Comparison of ENCODE assay signal across 10 cellular contexts in genomic region chr1:44723496-44724407, GRCh38. TPM values are rescaled to one million over a fixed set of nuclear protein-coding genes. Genes with fewer than 3 reads are reported as not detected.
A peak's percentile ranks its signal among the peaks of the same experiment; 100 is the strongest.
DNase-seq lines count a peak whose midpoint lies in the region; ATAC-seq and TF ChIP-seq lines count a peak whose summit lies in the region.
"Had no signal": no experiment of that assay in that cellular context is flagged by ENCODE, and none has a peak within 500 bp of the region (broad histone marks: within the 10 kb centered on the region; RNA-seq: fewer than 3 reads in every experiment).

No MANE protein-coding gene starts in this region.

- H3K4me1 Mint-ChIP-seq in MCF 10A (ENCODE audit: insufficient read depth, unreplicated experiment): peaks cover 28% of the 10 kb centered on the region

- no peaks in the 10 kb centered on the region for H3K79me2 ChIP-seq in SU-DHL-6 (ENCODE audit: insufficient read depth, low read length)

- H3K36me3 ChIP-seq in SU-DHL-6 (ENCODE audit: low read length) (no peaks in the 10 kb centered on the region), adrenal gland (replicated peaks in 1 of 2) (no peaks in the 10 kb centered on the region)
- H3K36me3 ChIP-seq: WERI-Rb-1 had no signal

- ATAC-seq in GM21825 (IDR thresholded peaks at IDR 0.05; ENCODE audit: unreplicated experiment) (peak; percentile 33), omental fat pad (ENCODE audit: low FRiP score) (no peak)

- 78 to 85% (median 83%) methylated on average over 25 to 36 of the region's 36 CpGs for WGBS in adrenal gland, 4 donors

- DNase-seq in adrenal gland (peak in 5 of 7 donors; percentile 44 to 73 (median 49)), foreskin fibroblast (no peak), inferior parietal cortex (ENCODE audit: extremely low spot score) (no peak), omental fat pad (ENCODE audit: low spot score) (no peak), MCF 10A (ENCODE audit: unreplicated experiment) (no peak)
- peak; percentile 25 for DNase-seq in stimulated activated naive CD4-positive, alpha-beta T cell treated with Interleukin-2 at 50 U/mL for 16 hours (lab: John Stamatoyannopoulos, UW)
- DNase-seq: WERI-Rb-1 had no signal

- H3K9me2 ChIP-seq in SU-DHL-6 (replicated peaks; ENCODE audit: insufficient read depth, low read length): no peaks in the 10 kb centered on the region

- POLR2A ChIA-PET in MCF 10A (lab: Yijun Ruan, JAX): no interaction called here

- no peaks in the 10 kb centered on the region for H3K27me3 Mint-ChIP-seq in MCF 10A (ENCODE audit: insufficient read depth, unreplicated experiment)

- H3K4me3 Mint-ChIP-seq in MCF 10A (ENCODE audit: unreplicated experiment): no peak overlapping the region

- TF ChIP-seq POLR2A in adrenal gland (IDR thresholded peaks at IDR 0.05): no peak

- no peak overlapping the region for H3K4me3 ChIP-seq in SU-DHL-6 (ENCODE audit: insufficient read depth, low read length, poor library complexity, severe bottlenecking)
- no peak overlapping the region for H3K4me3 ChIP-seq in adrenal gland
- H3K4me3 ChIP-seq in foreskin fibroblast (ENCODE audit: low read depth in 1 of 2, low read length in 2 of 2): no peak overlapping the region
- H3K4me3 ChIP-seq: lung had no signal

- peaks cover 30% of the 10 kb centered on the region for H3F3A ChIP-seq in SU-DHL-6 (ENCODE audit: insufficient read depth)

- BruUV-seq in MCF 10A (replicated peaks; lab: Mats Ljungman, UMichigan): no TSS peak

- no peaks in the 10 kb centered on the region for H3K9me3 Mint-ChIP-seq in MCF 10A (ENCODE audit: unreplicated experiment)

- no peak for TF ChIP-seq CTCF in SU-DHL-6 (IDR thresholded peaks at IDR 0.05; ENCODE audit: insufficient read depth, low read length, poor library complexity, severe bottlenecking)
- TF ChIP-seq CTCF in adrenal gland (IDR thresholded peaks at IDR 0.05): no peak
- TF ChIP-seq CTCF in foreskin fibroblast (IDR thresholded peaks at IDR 0.05; ENCODE audit: low read depth, low read length): no peak
- TF ChIP-seq CTCF in omental fat pad (IDR thresholded peaks at IDR 0.05): no peak
- no peak for TF ChIP-seq CTCF in MCF 10A (IDR thresholded peaks at IDR 0.05; ENCODE audit: unreplicated experiment)

- peak overlapping the region; percentile 84 for H3K4me2 ChIP-seq in SU-DHL-6 (ENCODE audit: low read depth, low read length, poor library complexity, severe bottlenecking)

- H3K27ac ChIP-seq in SU-DHL-6 (ENCODE audit: low read depth, low read length) (peak overlapping the region; percentile 98), adrenal gland (no peak overlapping the region)
- H3K27ac ChIP-seq: WERI-Rb-1 had no signal

- H3K27me3 ChIP-seq in SU-DHL-6 (ENCODE audit: low read length): no peaks in the 10 kb centered on the region
- H3K27me3 ChIP-seq in adrenal gland: no peaks in the 10 kb centered on the region

- intact Hi-C loops in adrenal gland (cut with DNase I) (no loop called here), MCF 10A (cut with micrococcal nuclease) (no loop called here)

- H3K9ac ChIP-seq in SU-DHL-6 (ENCODE audit: low read length): peak overlapping the region; percentile 46

- CTCF ChIA-PET in MCF 10A (lab: Yijun Ruan, JAX): interaction anchor here (0.5 to 1.4 kb wide), 2 partner anchors 15 to 24 kb away, joined by 3 to 6 read pairs; no protein-coding TSS in a partner anchor

- H3K27ac Mint-ChIP-seq in MCF 10A (ENCODE audit: low read depth, unreplicated experiment): no peak overlapping the region

- H4K20me1 ChIP-seq in SU-DHL-6 (ENCODE audit: low read depth, low read length): no peaks in the 10 kb centered on the region

- H3K9me3 ChIP-seq in SU-DHL-6 (ENCODE audit: insufficient read depth, low read length) (no peaks in the 10 kb centered on the region), adrenal gland (replicated peaks in 1 of 3) (no peaks in the 10 kb centered on the region)

- peaks cover 0 to 3% of the 10 kb centered on the region in 2 donors for H3K4me1 ChIP-seq in adrenal gland (replicated peaks in 1 of 2)

- peak overlapping the region; percentile 79 for H2AFZ ChIP-seq in SU-DHL-6 (ENCODE audit: low read depth, low read length, severe bottlenecking)

- H3K36me3 Mint-ChIP-seq in MCF 10A (ENCODE audit: insufficient read depth, unreplicated experiment): peaks cover 12% of the 10 kb centered on the region

RNA-seq across cellular contexts. Expression of gene RNU5D-1, which starts 7.2 kb away (rescaled TPM):
- total RNA-seq in adrenal gland (not detected), omental fat pad (not detected), MCF 10A (2022) (not detected in 2 replicates)
- polyA plus RNA-seq in adrenal gland: not detected
- total RNA-seq: lung had no signal
- polyA plus RNA-seq: lung had no signal

RNA-seq across cellular contexts. Expression of gene KIF2C, which starts 15.9 kb away (rescaled TPM):
- total RNA-seq in adrenal gland (1 to 10 TPM in 6 of 8 donors, under 1 TPM in 2; 0.26 to 4.1 (median 1.6) TPM), omental fat pad (1 to 10 TPM in 2 of 4 donors, under 1 TPM in 2; 0.19 to 2.8 (median 0.93) TPM), MCF 10A (2022) (20.8 and 25.1 TPM in 2 replicates)
- polyA plus RNA-seq in adrenal gland: 1 to 10 TPM in 1 of 3 donors, under 1 TPM in 2; 0.48 to 1.3 (median 0.67) TPM

RNA-seq across cellular contexts. Expression of gene ARMH1, which starts 49.2 kb away (rescaled TPM):
- total RNA-seq in adrenal gland (10 to 100 TPM in 1 of 8 donors, 1 to 10 TPM in 5, under 1 TPM in 2; 0.18 to 12.4 (median 3.7) TPM), omental fat pad (1 to 10 TPM in 3 of 4 donors, under 1 TPM in 1; 0.47 to 2.4 (median 1.2) TPM), MCF 10A (2022) (0.65 and 0.96 TPM in 2 replicates)
- polyA plus RNA-seq in adrenal gland: 10 to 100 TPM in 2 of 3 donors, 1 to 10 TPM in 1; 1.8 to 76.0 (median 47.7) TPM

RNA-seq across cellular contexts. Expression of gene TMEM53, which starts 49.5 kb away (rescaled TPM):
- total RNA-seq in adrenal gland: 10 to 100 TPM in 6 of 8 donors, 1 to 10 TPM in 2; 7.2 to 47.4 (median 13.5) TPM
- polyA plus RNA-seq in adrenal gland: 10 to 100 TPM; 10.5 to 13.5 (median 12.1) TPM
- total RNA-seq in omental fat pad: 10 to 100 TPM in 3 of 4 donors, 1 to 10 TPM in 1; 7.6 to 14.0 (median 10.3) TPM
- 2.2 TPM in 2 replicates for total RNA-seq in MCF 10A (2022)

RNA-seq across cellular contexts. Expression of gene RPS8, which starts 51.6 kb away (rescaled TPM):
- total RNA-seq in adrenal gland (1,000 to 10,000 TPM; 1,508 to 2,877 (median 2,320) TPM), omental fat pad (1,000 to 10,000 TPM; 1,945 to 2,684 (median 2,276) TPM), MCF 10A (2022) (2,454 and 2,713 TPM in 2 replicates)
- 1,000 to 10,000 TPM; 1,753 to 3,127 (median 2,737) TPM for polyA plus RNA-seq in adrenal gland

Comparison
In these comparisons a context has a peak if more than half of its experiments do, and no peak if none do; other contexts are left out.
1. DNase-seq: peak in adrenal gland (5 of 7) and stimulated activated naive CD4-positive, alpha-beta T cell treated with Interleukin-2 at 50 U/mL for 16 hours (single experiment); none in foreskin fibroblast (0 of 2), inferior parietal cortex (single experiment), omental fat pad (single experiment) and MCF 10A (single experiment).